Comparison of ENCODE assay signal across 9 cellular contexts in the genomic region with DNA sequence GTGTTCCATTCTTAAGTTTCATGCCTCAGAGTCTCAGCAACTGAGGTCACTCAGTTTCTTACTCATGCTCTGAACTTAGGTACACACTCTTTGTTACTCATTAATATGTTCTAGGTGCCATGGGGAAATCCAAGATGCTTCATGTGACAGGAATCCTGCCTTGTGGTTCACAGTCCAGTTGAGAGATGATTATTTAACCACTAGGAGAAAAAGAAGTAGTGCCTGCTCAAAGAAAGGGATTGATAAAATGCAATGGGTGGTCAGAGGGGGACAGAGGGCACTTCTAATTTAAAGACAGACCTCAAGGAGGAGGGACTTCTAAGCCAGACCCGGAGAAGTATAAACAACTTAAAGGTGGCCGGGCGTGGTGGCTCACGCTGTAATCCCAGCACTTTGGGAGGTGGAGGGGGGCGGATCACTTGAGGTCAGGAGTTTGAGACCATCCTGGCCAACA.
DNase-seq lines count a peak whose midpoint lies in the region; ATAC-seq, FAIRE-seq and TF ChIP-seq lines count a peak whose summit lies in the region.
"Had no signal": no experiment of that assay in that cellular context is flagged by ENCODE, and none has a peak within 500 bp of the region (broad histone marks: within the 10 kb centered on the region; RNA-seq: fewer than 3 reads in every experiment).

No MANE protein-coding gene starts in this region.

- BruUV-seq in A673 (replicated peaks; lab: Mats Ljungman, UMichigan): no TSS peak

- peak; percentile 91 for ATAC-seq in HG03378 (IDR thresholded peaks at IDR 0.05; ENCODE audit: unreplicated experiment)

- H3K27me3 ChIP-seq in ACC112 (ENCODE audit: insufficient read depth, low read length): no peaks in the 10 kb centered on the region
- no peaks in the 10 kb centered on the region for H3K27me3 ChIP-seq in A673 (replicated peaks; ENCODE audit: insufficient read depth, low read depth, low read length, poor library complexity)

- H2AFZ ChIP-seq in ACC112 (ENCODE audit: low read length, unreplicated experiment): no peak overlapping the region

- CTCF ChIA-PET in A673 (lab: Charles Lee): no interaction called here

- peaks cover 40% of the 10 kb centered on the region for H3K4me1 ChIP-seq in ACC112 (ENCODE audit: control insufficient read depth, insufficient read depth, low read length, unreplicated experiment)
- H3K4me1 ChIP-seq in A673 (ENCODE audit: insufficient read depth, low read length, poor library complexity, severe bottlenecking): peaks cover 16% of the 10 kb centered on the region

- no peaks in the 10 kb centered on the region for H3K79me2 ChIP-seq in ACC112 (ENCODE audit: control insufficient read depth, insufficient read depth, low read length, unreplicated experiment)

- H3K9me3 ChIP-seq in A673 (ENCODE audit: low read depth, low read length, poor library complexity, severe bottlenecking): no peaks in the 10 kb centered on the region
- H3K9me3 ChIP-seq: thoracic aorta had no signal

- H3K27ac ChIP-seq in ACC112 (ENCODE audit: low read depth, low read length) (peak overlapping the region; percentile 96), A673 (ENCODE audit: low read depth, low read length, poor library complexity, severe bottlenecking) (no peak overlapping the region)
- H3K27ac ChIP-seq: thoracic aorta had no signal

- H3K36me3 ChIP-seq in ACC112 (ENCODE audit: insufficient read depth, low read length) (no peaks in the 10 kb centered on the region), A673 (ENCODE audit: insufficient read depth, low read length, poor library complexity, severe bottlenecking) (no peaks in the 10 kb centered on the region)
- H3K36me3 ChIP-seq: thoracic aorta had no signal

- intact Hi-C loops in A673 (cut with micrococcal nuclease; ENCODE audit: unreplicated experiment): no loop called here

- POLR2A ChIA-PET in A673 (lab: Charles Lee; ENCODE audit: low non-redundant PET): no interaction called here

- peak; percentile 80 for FAIRE-seq in GM19239 (lab: Jason Lieb, UNC)
- no peak for FAIRE-seq in urothelium cell line (lab: Jason Lieb, UNC)

- H3K4me3 ChIP-seq in ACC112 (ENCODE audit: low read depth, low read length) (no peak overlapping the region), A673 (ENCODE audit: low read depth, low read length, poor library complexity, severe bottlenecking) (no peak overlapping the region)
- H3K4me3 ChIP-seq: thoracic aorta had no signal

- DNase-seq in GM19239 (ENCODE audit: insufficient read length, low spot score): no peak
- DNase-seq in epidermal melanocyte (ENCODE audit: insufficient read length, low spot score): peak; percentile 32
- peak; percentile 68 for DNase-seq in urothelium cell line (ENCODE audit: low spot score)
- no peak for DNase-seq in NCI-H345 (lab: John Stamatoyannopoulos, UW)
- DNase-seq in NCI-H1105 treated with DMSO at 0.1 percent for 48 hours (lab: John Stamatoyannopoulos, UW): no peak
- DNase-seq in A673 (ENCODE audit: low spot score): no peak

- no peak for TF ChIP-seq CTCF in A673 (conservative IDR thresholded peaks at IDR 0.05; ENCODE audit: low read depth, low read length)

Comparison
In these comparisons a context has a peak if more than half of its experiments do, and no peak if none do; other contexts are left out.
1. DNase-seq: peak in epidermal melanocyte (single experiment) and urothelium cell line (single experiment); none in GM19239 (single experiment), NCI-H345 (single experiment), NCI-H1105 treated with DMSO at 0.1 percent for 48 hours (single experiment) and A673 (single experiment).